Comparison of ENCODE assay signal across 2 cellular contexts in genomic region chr6:49328051-49328450, GRCh38.
TF ChIP-seq lines count a peak whose summit lies in the region.

No MANE protein-coding gene starts in this region.

TF ChIP-seq in IMR-90, 13 proteins besides CTCF, POLR2A, EP300 and RAD21:
- TF ChIP-seq USF2 (IDR thresholded peaks at IDR 0.05; ENCODE audit: low read depth, low read length) (no peak), SMC3 (IDR thresholded peaks at IDR 0.05; ENCODE audit: low read depth, low read length) (no peak), MAZ (IDR thresholded peaks at IDR 0.05; ENCODE audit: borderline replicate concordance, low read depth, low read length) (no peak), CEBPB (IDR thresholded peaks at IDR 0.05; ENCODE audit: low read depth, low read length) (no peak), ELK1 (IDR thresholded peaks at IDR 0.05; ENCODE audit: borderline replicate concordance, low read depth, low read length) (no peak)
TF ChIP-seq in IMR-90: peak in this region for 0.

TF ChIP-seq in WTC11, 78 proteins besides CTCF, POLR2A, EP300 and RAD21:
- TF ChIP-seq TCF7 (CRISPR knock-in tag; IDR thresholded peaks at IDR 0.05; ENCODE audit: low read depth) (no peak), ATF6 (CRISPR knock-in tag; IDR thresholded peaks at IDR 0.05) (no peak)
